ENCODE assay signal across 8 cellular contexts in the genomic region with DNA sequence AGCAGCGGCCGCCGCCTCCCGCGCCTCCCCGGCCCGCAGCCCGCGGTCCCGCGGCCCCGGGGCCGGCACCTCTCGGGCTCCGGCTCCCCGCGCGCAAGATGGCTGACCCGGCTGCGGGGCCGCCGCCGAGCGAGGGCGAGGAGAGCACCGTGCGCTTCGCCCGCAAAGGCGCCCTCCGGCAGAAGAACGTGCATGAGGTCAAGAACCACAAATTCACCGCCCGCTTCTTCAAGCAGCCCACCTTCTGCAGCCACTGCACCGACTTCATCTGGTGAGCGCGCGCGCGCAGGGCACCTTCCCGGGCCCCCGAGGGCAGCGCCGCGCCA. TPM values are rescaled to one million over a fixed set of nuclear protein-coding genes. Genes with fewer than 3 reads are reported as not detected.
DNase-seq lines count a peak whose midpoint lies in the region; ATAC-seq and TF ChIP-seq lines count a peak whose summit lies in the region.

No MANE protein-coding gene starts in this region.

- peaks cover 53% of the 10 kb centered on the region for H3K4me1 Mint-ChIP-seq in activated CD8-positive, alpha-beta T cell treated with anti-CD3 and anti-CD28 coated beads for 36 hours (ENCODE audit: low read depth)

- no peak for TF ChIP-seq CTCF in activated CD8-positive, alpha-beta T cell treated with anti-CD3 and anti-CD28 coated beads for 36 hours (IDR thresholded peaks at IDR 0.05)
- no peak for TF ChIP-seq CTCF in RWPE1 (conservative IDR thresholded peaks at IDR 0.05; ENCODE audit: low read depth)

- no peak overlapping the region for H3K9ac ChIP-seq in muscle layer of colon (ENCODE audit: low read length)

- POLR2A ChIA-PET in activated CD8-positive, alpha-beta T cell treated with anti-CD3 and anti-CD28 coated beads for 36 hours (lab: Charles Lee), result interaction anchor here (0.8 kb wide), 1 partner anchor 122 kb away, joined by 3 read pairs; no protein-coding TSS in a partner anchor
- POLR2A ChIA-PET in RWPE1 (lab: Yijun Ruan, JAX; ENCODE audit: low non-redundant PET), result no interaction called here

- no peak overlapping the region for H3K27ac Mint-ChIP-seq in activated CD8-positive, alpha-beta T cell treated with anti-CD3 and anti-CD28 coated beads for 36 hours

- H3K36me3 Mint-ChIP-seq in activated CD8-positive, alpha-beta T cell treated with anti-CD3 and anti-CD28 coated beads for 36 hours (ENCODE audit: low read depth), result peaks cover 38% of the 10 kb centered on the region

- H3K4me3 Mint-ChIP-seq in activated CD8-positive, alpha-beta T cell treated with anti-CD3 and anti-CD28 coated beads for 36 hours, result peak overlapping the region; percentile 98

- peaks cover 18% of the 10 kb centered on the region for H3K4me1 ChIP-seq in muscle layer of colon (ENCODE audit: insufficient read depth, low read length)

- H3K27ac ChIP-seq in muscle layer of colon (ENCODE audit: low read depth, low read length) (no peak overlapping the region), RWPE1 (no peak overlapping the region)

- peak; percentile 24 for ATAC-seq in activated CD8-positive, alpha-beta T cell treated with anti-CD3 and anti-CD28 coated beads for 36 hours

- no peaks in the 10 kb centered on the region for H3K9me3 ChIP-seq in muscle layer of colon (ENCODE audit: low read length)

- H3K36me3 ChIP-seq in H7 (replicated peaks; ENCODE audit: control insufficient read depth, insufficient read depth, low read length), result no peaks in the 10 kb centered on the region
- H3K36me3 ChIP-seq in muscle layer of colon (ENCODE audit: insufficient read depth, low read length), result no peaks in the 10 kb centered on the region

- intact Hi-C loops in activated CD8-positive, alpha-beta T cell treated with anti-CD3 and anti-CD28 coated beads for 36 hours (cut with micrococcal nuclease), result no loop called here

- CTCF ChIA-PET in activated CD8-positive, alpha-beta T cell treated with anti-CD3 and anti-CD28 coated beads for 36 hours (lab: Charles Lee), result no interaction called here
- CTCF ChIA-PET in RWPE1 (lab: Yijun Ruan, JAX), result no interaction called here

- H3K4me3 ChIP-seq in GM08714 (ENCODE audit: low read length), result peak overlapping the region; percentile 78
- H3K4me3 ChIP-seq in H7 (ENCODE audit: insufficient read depth, low read depth, low read length), result peak overlapping the region; percentile 59
- H3K4me3 ChIP-seq in muscle layer of colon (ENCODE audit: low read depth in 1 of 2, low read length in 2 of 2), result peak overlapping the region; percentile 47 to 58

- H3K27me3 ChIP-seq in H7 (ENCODE audit: control insufficient read depth, insufficient read depth, low read length) (peaks cover 62% of the 10 kb centered on the region), muscle layer of colon (ENCODE audit: control insufficient read depth in 1 of 2, insufficient read depth in 2 of 2, low read length in 2 of 2) (no peaks in the 10 kb centered on the region)

- no peaks in the 10 kb centered on the region for H3K9me3 Mint-ChIP-seq in activated CD8-positive, alpha-beta T cell treated with anti-CD3 and anti-CD28 coated beads for 36 hours

- H3K27me3 Mint-ChIP-seq in activated CD8-positive, alpha-beta T cell treated with anti-CD3 and anti-CD28 coated beads for 36 hours, result peaks cover 3% of the 10 kb centered on the region

- DNase-seq in H7 (no peak), RWPE1 (ENCODE audit: low spot score) (no peak), RKO (ENCODE audit: low spot score) (no peak), NCI-H2029 treated with DMSO at 0.1 percent for 48 hours (lab: John Stamatoyannopoulos, UW) (no peak), D341Med (ENCODE audit: low spot score) (no peak)
- no peak for DNase-seq in activated CD8-positive, alpha-beta T cell treated with anti-CD3 and anti-CD28 coated beads for 36 hours

RNA-seq across cellular contexts. Expression of a gene that starts 0.3 kb away (rescaled TPM):
- total RNA-seq in H7 (2014; rRNA removed; shearing (Covaris generic)), result 0.44 and 0.80 TPM in 2 replicates
- total RNA-seq in activated CD8-positive, alpha-beta T cell treated with anti-CD3 and anti-CD28 coated beads for 36 hours, result 100 to 1,000 TPM; 101 to 105 TPM

Comparison
In these comparisons a context has a peak if more than half of its experiments do, and no peak if none do; other contexts are left out.
1. RNA of a gene that starts 0.3 kb away (total RNA-seq): 101 to 105 TPM in activated CD8-positive, alpha-beta T cell treated with anti-CD3 and anti-CD28 coated beads for 36 hours; 0.44 to 0.80 TPM in H7; every median in the first group is over 10 times any median in the second.
2. Peak in every context shown above with its lines, with median percentiles within 50 percentile points of each other: H3K4me3 ChIP-seq.